ENCODE assay signal across 26 cellular contexts in the genomic region with DNA sequence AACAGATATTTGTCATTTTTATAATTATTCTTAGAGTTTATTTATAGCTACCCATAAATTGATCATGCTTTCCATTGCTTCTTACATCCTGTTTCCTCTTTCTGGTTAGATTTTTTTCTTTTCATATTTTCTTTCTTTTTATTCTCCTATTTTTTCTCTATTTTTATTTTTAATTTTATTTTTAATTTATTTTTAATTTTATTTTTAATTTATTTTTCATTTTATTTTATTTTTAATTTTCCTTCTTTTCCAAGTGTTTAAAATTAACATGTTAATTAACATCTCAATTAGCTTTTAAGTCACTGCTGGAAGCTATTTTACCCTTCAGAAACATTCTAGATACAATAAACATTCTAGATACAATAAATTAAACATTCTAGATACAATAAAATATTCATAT.
"Had no signal": no experiment of that assay in that cellular context is flagged by ENCODE, and none has a peak within 500 bp of the region (broad histone marks: within the 10 kb centered on the region; RNA-seq: fewer than 3 reads in every experiment).

No MANE protein-coding gene starts in this region.

- H3K9me3 Mint-ChIP-seq: memory B cell; neural progenitor cell; stimulated activated memory B cell treated with anti-CD40 and anti-IgM and Interleukin-4, amounts not matched to agents 10 μg/mL and 1 μg/mL and 100 μg/mL, for 72 hours; stimulated activated naive CD8-positive, alpha-beta T cell treated with anti-CD3 and anti-CD28 coated beads, Interleukin-15, Interleukin-2, amounts not matched to agents 100 ng/mL and 50 ng/mL, for 24 hours had no signal

- H3K27ac ChIP-seq: dorsolateral prefrontal cortex, esophagus muscularis mucosa, foreskin keratinocyte, heart right ventricle, neural progenitor cell, psoas muscle, sigmoid colon, spleen, thoracic aorta, tibial nerve, upper lobe of left lung had no signal

- H3K27me3 ChIP-seq: esophagus muscularis mucosa, foreskin keratinocyte, neural progenitor cell, sigmoid colon, tibial nerve, upper lobe of left lung had no signal

- H3K9me3 ChIP-seq: esophagus muscularis mucosa, heart right ventricle, psoas muscle, sigmoid colon, spleen, thoracic aorta, tibial nerve, upper lobe of left lung had no signal

- ATAC-seq: foreskin keratinocyte; heart right ventricle; natural killer cell treated with Interleukin-12 subunit alpha and Interleukin-12 subunit beta and Interleukin-15 and Interleukin-18, amount 100 ng/mL, for 72 hours; psoas muscle; right cardiac atrium; stimulated activated memory B cell treated with anti-CD40 and anti-IgM and Interleukin-4, amounts not matched to agents 10 μg/mL and 1 μg/mL and 100 μg/mL, for 72 hours had no signal

- H3K4me1 Mint-ChIP-seq: memory B cell; neural progenitor cell; stimulated activated memory B cell treated with anti-CD40 and anti-IgM and Interleukin-4, amounts not matched to agents 10 μg/mL and 1 μg/mL and 100 μg/mL, for 72 hours had no signal

- H3K36me3 Mint-ChIP-seq: memory B cell; natural killer cell treated with Interleukin-12 subunit alpha and Interleukin-12 subunit beta and Interleukin-15 and Interleukin-18, amount 100 ng/mL, for 72 hours; neural progenitor cell; stimulated activated memory B cell treated with anti-CD40 and anti-IgM and Interleukin-4, amounts not matched to agents 10 μg/mL and 1 μg/mL and 100 μg/mL, for 72 hours had no signal

- FAIRE-seq: endothelial cell of umbilical vein, urothelium cell line had no signal

- H3K27ac Mint-ChIP-seq: memory B cell; natural killer cell treated with Interleukin-12 subunit alpha and Interleukin-12 subunit beta and Interleukin-15 and Interleukin-18, amount 100 ng/mL, for 72 hours; neural progenitor cell; stimulated activated memory B cell treated with anti-CD40 and anti-IgM and Interleukin-4, amounts not matched to agents 10 μg/mL and 1 μg/mL and 100 μg/mL, for 72 hours; stimulated activated naive CD8-positive, alpha-beta T cell treated with anti-CD3 and anti-CD28 coated beads, Interleukin-15, Interleukin-2, amounts not matched to agents 100 ng/mL and 50 ng/mL, for 24 hours had no signal

- DNase-seq: cerebellar nuclear complex; dorsolateral prefrontal cortex; effector CD4-positive, alpha-beta T cell; foreskin keratinocyte; glutamatergic neuron; heart right ventricle; hippocampal formation; islet precursor cell; posterior cingulate gyrus; psoas muscle; right cardiac atrium; sigmoid colon; spleen; stimulated activated CD4-positive, alpha-beta T cell treated with anti-CD3 and anti-CD28 coated beads, Interleukin-4, amount 100 ng/mL, for 4 hours; upper lobe of left lung had no signal

- H3K4me3 Mint-ChIP-seq: memory B cell; natural killer cell treated with Interleukin-12 subunit alpha and Interleukin-12 subunit beta and Interleukin-15 and Interleukin-18, amount 100 ng/mL, for 72 hours; neural progenitor cell; stimulated activated memory B cell treated with anti-CD40 and anti-IgM and Interleukin-4, amounts not matched to agents 10 μg/mL and 1 μg/mL and 100 μg/mL, for 72 hours; stimulated activated naive CD8-positive, alpha-beta T cell treated with anti-CD3 and anti-CD28 coated beads, Interleukin-15, Interleukin-2, amounts not matched to agents 100 ng/mL and 50 ng/mL, for 24 hours had no signal

- H3K9ac ChIP-seq: neural progenitor cell had no signal

- H3K4me3 ChIP-seq: dorsolateral prefrontal cortex, esophagus muscularis mucosa, heart right ventricle, lung, neural progenitor cell, psoas muscle, sigmoid colon, spleen, thoracic aorta, tibial nerve, upper lobe of left lung had no signal

- H3K36me3 ChIP-seq: esophagus muscularis mucosa, neural progenitor cell, sigmoid colon, spleen, thoracic aorta, tibial nerve, upper lobe of left lung had no signal

- H3K4me1 ChIP-seq: esophagus muscularis mucosa, foreskin keratinocyte, heart right ventricle, psoas muscle, sigmoid colon, spleen, tibial nerve, upper lobe of left lung had no signal
